12 cellular contexts compared by ENCODE assay signal in the genomic region with DNA sequence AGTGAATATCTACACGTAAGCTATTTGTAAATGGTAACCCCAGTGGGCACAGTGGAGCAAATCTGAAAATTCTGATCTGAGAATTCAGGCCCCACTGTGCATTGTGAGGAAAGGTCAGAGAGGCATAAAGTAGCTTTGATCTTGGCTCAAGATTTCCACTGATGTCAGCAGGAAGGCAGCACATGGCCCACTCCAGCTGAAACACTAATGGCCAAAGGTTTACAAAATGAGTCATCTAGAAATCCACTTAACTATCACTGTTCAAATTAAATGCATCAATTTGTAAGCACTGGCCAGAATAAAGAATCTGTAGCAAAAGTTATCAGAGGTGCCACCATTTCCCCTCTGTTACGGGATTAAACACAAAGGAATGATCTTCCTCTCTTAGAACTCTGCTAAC.
DNase-seq lines count a peak whose midpoint lies in the region; ATAC-seq, FAIRE-seq and TF ChIP-seq lines count a peak whose summit lies in the region.
"Had no signal": no experiment of that assay in that cellular context is flagged by ENCODE, and none has a peak within 500 bp of the region (broad histone marks: within the 10 kb centered on the region; RNA-seq: fewer than 3 reads in every experiment).

No MANE protein-coding gene starts in this region.

- peak; percentile 99 for FAIRE-seq in islet of Langerhans (lab: Jason Lieb, UNC)

- peaks cover 2% of the 10 kb centered on the region for H3K27me3 Mint-ChIP-seq in activated T-helper 2 cell treated with anti-CD3 and anti-CD28 coated beads, Interferon-gamma antibody, Interleukin-2, Interleukin-4, amounts not matched to agents 10 μg/mL and 5 μg/mL and 100 μg/mL, durations not matched to agents 14 hours and 24 hours and 36 hours (ENCODE audit: low read depth)

- no peaks in the 10 kb centered on the region for H3K36me3 Mint-ChIP-seq in activated T-helper 2 cell treated with anti-CD3 and anti-CD28 coated beads, Interferon-gamma antibody, Interleukin-2, Interleukin-4, amounts not matched to agents 10 μg/mL and 5 μg/mL and 100 μg/mL, durations not matched to agents 14 hours and 24 hours and 36 hours (ENCODE audit: low read depth)
- H3K36me3 Mint-ChIP-seq: natural killer cell treated with Interleukin-12 subunit alpha and Interleukin-12 subunit beta and Interleukin-15 and Interleukin-18, amount 100 ng/mL, for 72 hours had no signal

- H3K9me3 Mint-ChIP-seq in activated T-helper 2 cell treated with anti-CD3 and anti-CD28 coated beads, Interferon-gamma antibody, Interleukin-2, Interleukin-4, amounts not matched to agents 10 μg/mL and 5 μg/mL and 100 μg/mL, durations not matched to agents 14 hours and 24 hours and 36 hours = no peaks in the 10 kb centered on the region
- H3K9me3 Mint-ChIP-seq: activated CD8-positive, alpha-beta T cell treated with anti-CD3 and anti-CD28 coated beads for 36 hours; natural killer cell treated with Interleukin-12 subunit alpha and Interleukin-12 subunit beta and Interleukin-15 and Interleukin-18, amount 100 ng/mL, for 72 hours had no signal

- H3K27ac ChIP-seq in heart right ventricle (peak overlapping the region in 7 of 10 donors; percentile 9 to 69 (median 42)), upper lobe of right lung (no peak overlapping the region), sigmoid colon (peak overlapping the region in 1 of 4 donors; percentile 45)

- H3K4me3 ChIP-seq in heart right ventricle (no peak overlapping the region), upper lobe of right lung (no peak overlapping the region), sigmoid colon (no peak overlapping the region)

- peak overlapping the region; percentile 76 for H3K27ac Mint-ChIP-seq in activated T-helper 2 cell treated with anti-CD3 and anti-CD28 coated beads, Interferon-gamma antibody, Interleukin-2, Interleukin-4, amounts not matched to agents 10 μg/mL and 5 μg/mL and 100 μg/mL, durations not matched to agents 14 hours and 24 hours and 36 hours
- H3K27ac Mint-ChIP-seq: activated CD8-positive, alpha-beta T cell treated with anti-CD3 and anti-CD28 coated beads for 36 hours; natural killer cell treated with Interleukin-12 subunit alpha and Interleukin-12 subunit beta and Interleukin-15 and Interleukin-18, amount 100 ng/mL, for 72 hours had no signal

- H3K4me1 ChIP-seq in heart right ventricle (peaks cover 0 to 22% (median 12%) of the 10 kb centered on the region in 9 donors), upper lobe of right lung (no peaks in the 10 kb centered on the region), sigmoid colon (no peaks in the 10 kb centered on the region)

- no peak overlapping the region for H3K4me3 Mint-ChIP-seq in activated T-helper 2 cell treated with anti-CD3 and anti-CD28 coated beads, Interferon-gamma antibody, Interleukin-2, Interleukin-4, amounts not matched to agents 10 μg/mL and 5 μg/mL and 100 μg/mL, durations not matched to agents 14 hours and 24 hours and 36 hours (ENCODE audit: low read depth)
- H3K4me3 Mint-ChIP-seq: activated CD8-positive, alpha-beta T cell treated with anti-CD3 and anti-CD28 coated beads for 36 hours; natural killer cell treated with Interleukin-12 subunit alpha and Interleukin-12 subunit beta and Interleukin-15 and Interleukin-18, amount 100 ng/mL, for 72 hours had no signal

- DNase-seq in heart right ventricle = no peak
- no peak for DNase-seq in Right ventricle myocardium inferior (ENCODE audit: missing footprints)
- no peak for DNase-seq in activated T-helper 2 cell treated with anti-CD3 and anti-CD28 coated beads, Interferon-gamma antibody, Interleukin-2, Interleukin-4, amounts not matched to agents 10 μg/mL and 5 μg/mL and 100 μg/mL, durations not matched to agents 14 hours and 24 hours and 36 hours (ENCODE audit: low spot score)
- DNase-seq in upper lobe of right lung = no peak
- no peak for DNase-seq in posterior vena cava (ENCODE audit: low spot score)
- DNase-seq in NCI-H128 (lab: John Stamatoyannopoulos, UW; ENCODE audit: unreplicated experiment) = no peak
- DNase-seq in sigmoid colon = no peak
- DNase-seq: anterior cingulate cortex, C1 segment of cervical spinal cord had no signal

- TF ChIP-seq CTCF in heart right ventricle (IDR thresholded peaks at IDR 0.05) (no peak), upper lobe of right lung (IDR thresholded peaks at IDR 0.05) (no peak), sigmoid colon (IDR thresholded peaks at IDR 0.05) (no peak)

- TF ChIP-seq POLR2A in sigmoid colon (IDR thresholded peaks at IDR 0.05) = no peak

- intact Hi-C loops in heart right ventricle (cut with DNase I) = no loop called here
- intact Hi-C loops in Right ventricle myocardium inferior (cut with DNase I) = no loop called here
- intact Hi-C loops in activated T-helper 2 cell treated with anti-CD3 and anti-CD28 coated beads, Interferon-gamma antibody, Interleukin-2, Interleukin-4, amounts not matched to agents 10 μg/mL and 5 μg/mL and 100 μg/mL, durations not matched to agents 14 hours and 24 hours and 36 hours (cut with micrococcal nuclease) = loop anchor here (1.0 kb wide), 1 partner anchor 39 kb away; no protein-coding TSS in a partner anchor
- intact Hi-C loops in upper lobe of right lung (cut with DNase I) = no loop called here
- intact Hi-C loops in posterior vena cava (cut with DNase I) = no loop called here
- intact Hi-C loops in sigmoid colon (cut with DNase I) = no loop called here

- 79 to 93% methylated on average over 2 of the region's 2 CpGs for WGBS in heart right ventricle, 2 donors
- WGBS in sigmoid colon, 2 donors = 87 to 88% methylated on average over 2 of the region's 2 CpGs

- TF ChIP-seq EP300 in sigmoid colon (IDR thresholded peaks at IDR 0.05) = no peak

- peaks cover 24% of the 10 kb centered on the region for H3K4me1 Mint-ChIP-seq in activated T-helper 2 cell treated with anti-CD3 and anti-CD28 coated beads, Interferon-gamma antibody, Interleukin-2, Interleukin-4, amounts not matched to agents 10 μg/mL and 5 μg/mL and 100 μg/mL, durations not matched to agents 14 hours and 24 hours and 36 hours (ENCODE audit: low read depth)

- peaks cover 0 to 4% (median 0%) of the 10 kb centered on the region in 9 donors for H3K36me3 ChIP-seq in heart right ventricle
- H3K36me3 ChIP-seq in upper lobe of right lung = no peaks in the 10 kb centered on the region
- H3K36me3 ChIP-seq in sigmoid colon = no peaks in the 10 kb centered on the region

- ATAC-seq in heart right ventricle (peak in 6 of 8 donors; percentile 44 to 88 (median 70)), Right ventricle myocardium inferior (no peak), upper lobe of right lung (peak; percentile 64)
- ATAC-seq: natural killer cell treated with Interleukin-12 subunit alpha and Interleukin-12 subunit beta and Interleukin-15 and Interleukin-18, amount 100 ng/mL, for 72 hours had no signal

- no peaks in the 10 kb centered on the region for H3K9me3 ChIP-seq in heart right ventricle
- H3K9me3 ChIP-seq in upper lobe of right lung = no peaks in the 10 kb centered on the region
- no peaks in the 10 kb centered on the region for H3K9me3 ChIP-seq in sigmoid colon

- H3K27me3 ChIP-seq in heart right ventricle (peaks cover 0 to 4% (median 0%) of the 10 kb centered on the region in 7 donors), upper lobe of right lung (no peaks in the 10 kb centered on the region), sigmoid colon (no peaks in the 10 kb centered on the region)
